In the genomic region with DNA sequence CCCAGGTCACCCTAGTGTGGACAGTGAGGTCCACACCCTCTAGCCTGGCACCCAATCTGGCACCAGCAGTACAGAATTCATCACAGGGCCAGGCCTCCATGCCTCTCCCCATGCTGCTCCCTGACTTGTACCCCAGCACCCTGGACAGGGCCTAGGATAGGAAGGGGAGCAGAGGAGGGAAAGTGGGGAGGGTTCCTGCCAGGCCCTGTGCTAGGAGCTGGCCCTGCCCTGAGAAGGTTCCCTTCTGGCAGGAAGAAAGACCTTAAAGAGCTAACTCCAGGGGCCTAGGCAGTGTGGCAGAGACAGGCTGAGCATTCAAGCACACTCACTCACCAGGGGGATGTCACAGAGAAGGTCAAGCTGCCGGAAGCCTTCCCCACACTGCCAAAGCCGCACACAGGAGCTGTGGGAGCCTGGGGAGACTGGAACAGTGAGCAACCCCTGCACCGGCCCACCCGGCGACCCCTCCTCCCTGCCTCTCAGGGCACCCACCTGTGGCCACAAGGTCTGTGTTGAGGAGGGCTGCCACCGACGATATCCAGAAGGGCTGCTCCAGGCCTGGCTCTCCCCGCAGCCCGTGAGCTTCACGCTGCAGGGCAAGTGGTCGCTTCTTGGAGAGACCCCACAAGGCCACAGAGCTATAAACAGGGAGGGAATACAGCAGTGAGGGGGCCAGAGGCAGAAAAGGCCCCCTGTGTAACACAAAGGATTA, we compare ENCODE assay signal across 18 cellular contexts. TPM values are rescaled to one million over a fixed set of nuclear protein-coding genes. Genes with fewer than 3 reads are reported as not detected.
"Had no signal": no experiment of that assay in that cellular context is flagged by ENCODE, and none has a peak within 500 bp of the region (broad histone marks: within the 10 kb centered on the region; RNA-seq: fewer than 3 reads in every experiment).

No MANE protein-coding gene starts in this region.

- H3K27me3 Mint-ChIP-seq: activated naive CD8-positive, alpha-beta T cell treated with anti-CD3 and anti-CD28 coated beads, Interleukin-2, amount 50 U/mL, for 24 hours; T-helper 17 cell had no signal

- DNase-seq: activated CD4-positive, alpha-beta T cell treated with anti-CD3 and anti-CD28 coated beads, Interleukin-2, amount 50 U/mL, for 4 hours; activated CD4-positive, CD25-positive, alpha-beta regulatory T cell treated with anti-CD3 and anti-CD28 coated beads, Interleukin-2, amount 50 U/mL, for 72 hours; activated naive CD4-positive, alpha-beta T cell; activated naive CD8-positive, alpha-beta T cell treated with anti-CD3 and anti-CD28 coated beads, Interleukin-2, amount 50 U/mL, for 24 hours; activated T-cell treated with anti-CD3 and anti-CD28 coated beads, Interleukin-2, amount 50 U/mL, for 72 hours; left colon; mammary epithelial cell; natural killer cell; occipital lobe; stimulated activated CD4-positive, alpha-beta T cell treated with anti-CD3 and anti-CD28 coated beads, Interleukin-4, amount 100 ng/mL, for 4 hours; T-helper 17 cell; thyroid gland had no signal

- H3K9me3 ChIP-seq: esophagus muscularis mucosa, thyroid gland had no signal

- ATAC-seq: activated naive CD8-positive, alpha-beta T cell treated with anti-CD3 and anti-CD28 coated beads, Interleukin-2, amount 50 U/mL, for 24 hours; activated T-cell treated with anti-CD3 and anti-CD28 coated beads, Interleukin-2, amount 50 U/mL, for 72 hours; left colon; natural killer cell; T-helper 17 cell had no signal

- H3K27ac ChIP-seq: cardiac muscle cell, esophagus muscularis mucosa, thyroid gland had no signal

- H3K4me3 Mint-ChIP-seq: activated naive CD8-positive, alpha-beta T cell treated with anti-CD3 and anti-CD28 coated beads, Interleukin-2, amount 50 U/mL, for 24 hours; activated T-cell treated with anti-CD3 and anti-CD28 coated beads, Interleukin-2, amount 50 U/mL, for 72 hours; natural killer cell; T-helper 17 cell had no signal

- H3K27ac Mint-ChIP-seq: activated naive CD8-positive, alpha-beta T cell treated with anti-CD3 and anti-CD28 coated beads, Interleukin-2, amount 50 U/mL, for 24 hours; activated T-cell treated with anti-CD3 and anti-CD28 coated beads, Interleukin-2, amount 50 U/mL, for 72 hours; natural killer cell; T-helper 17 cell had no signal

- H3K4me3 ChIP-seq: cardiac muscle cell, esophagus muscularis mucosa, thyroid gland had no signal

- H3K27me3 ChIP-seq: cardiac muscle cell, esophagus muscularis mucosa, thyroid gland had no signal

- H3K4me1 ChIP-seq: thyroid gland had no signal

- H3K9me3 Mint-ChIP-seq: activated naive CD8-positive, alpha-beta T cell treated with anti-CD3 and anti-CD28 coated beads, Interleukin-2, amount 50 U/mL, for 24 hours; activated T-cell treated with anti-CD3 and anti-CD28 coated beads, Interleukin-2, amount 50 U/mL, for 72 hours; natural killer cell had no signal

- H3K36me3 Mint-ChIP-seq: natural killer cell had no signal

RNA-seq across cellular contexts. Expression of gene GPR62, which starts 20.9 kb away (rescaled TPM):
- total RNA-seq: astrocyte, left colon, natural killer cell, T-helper 17 cell had no signal
- polyA plus RNA-seq: mammary epithelial cell had no signal

RNA-seq across cellular contexts. Expression of gene IQCF1, which starts 31.1 kb away (rescaled TPM):
- total RNA-seq: activated T-cell treated with anti-CD3 and anti-CD28 coated beads, Interleukin-2, amount 50 U/mL, for 72 hours; astrocyte; cardiac muscle cell; esophagus muscularis mucosa; fibroblast of villous mesenchyme; left colon; mammary epithelial cell; mucosa of gallbladder; natural killer cell; occipital lobe; skeletal muscle tissue; T-helper 17 cell; thyroid gland had no signal
- polyA plus RNA-seq: cardiac muscle cell had no signal
